1 cellular context compared by ENCODE assay signal in the genomic region with DNA sequence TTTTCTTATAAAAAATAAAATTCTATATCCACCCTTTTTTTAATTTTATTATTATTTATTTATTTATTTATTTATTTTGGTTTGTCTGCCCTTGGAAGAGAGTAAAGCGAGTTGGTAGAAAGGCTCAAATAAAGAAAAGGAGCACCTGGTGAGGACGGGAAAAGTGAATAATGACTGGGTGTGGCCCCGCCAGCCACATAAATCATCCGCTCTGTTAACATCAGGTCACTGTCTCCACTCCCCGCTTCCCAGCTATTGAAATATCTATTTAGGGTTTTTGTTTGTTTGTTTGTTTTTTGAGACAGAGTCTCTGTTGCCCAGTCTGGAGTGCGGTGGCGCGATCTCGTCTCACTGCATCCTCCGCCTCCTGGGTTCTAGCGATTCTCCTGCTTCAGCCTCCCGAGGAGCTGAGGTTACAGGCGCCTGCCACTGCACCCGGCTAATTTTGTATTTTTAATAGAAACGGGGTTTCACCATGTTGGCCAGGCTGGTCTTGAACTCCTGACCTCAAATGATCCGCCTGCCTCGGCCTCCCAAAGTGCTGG.
TF ChIP-seq lines count a peak whose summit lies in the region.

No MANE protein-coding gene starts in this region.

TF ChIP-seq in H1, 55 proteins besides CTCF, POLR2A, EP300 and RAD21:
- TF ChIP-seq JUN (IDR thresholded peaks at IDR 0.05; ENCODE audit: low read depth, low read length): no peak
- TF ChIP-seq TEAD4 (IDR thresholded peaks at IDR 0.05; ENCODE audit: low read depth, low read length): no peak
- no peak for TF ChIP-seq FOSL1 (IDR thresholded peaks at IDR 0.05; ENCODE audit: insufficient read depth, low read depth, low read length)
- no peak for TF ChIP-seq RFX5 (IDR thresholded peaks at IDR 0.05; ENCODE audit: borderline replicate concordance, low read depth, low read length)
- no peak for TF ChIP-seq TAF1 (IDR thresholded peaks at IDR 0.05; ENCODE audit: low read depth, low read length)
- TF ChIP-seq ASH2L (IDR thresholded peaks at IDR 0.05; ENCODE audit: low read length): no peak
- TF ChIP-seq, protein P1, sequence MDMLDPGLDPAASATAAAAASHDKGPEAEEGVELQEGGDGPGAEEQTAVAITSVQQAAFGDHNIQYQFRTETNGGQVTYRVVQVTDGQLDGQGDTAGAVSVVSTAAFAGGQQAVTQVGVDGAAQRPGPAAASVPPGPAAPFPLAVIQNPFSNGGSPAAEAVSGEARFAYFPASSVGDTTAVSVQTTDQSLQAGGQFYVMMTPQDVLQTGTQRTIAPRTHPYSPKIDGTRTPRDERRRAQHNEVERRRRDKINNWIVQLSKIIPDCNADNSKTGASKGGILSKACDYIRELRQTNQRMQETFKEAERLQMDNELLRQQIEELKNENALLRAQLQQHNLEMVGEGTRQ (IDR thresholded peaks at IDR 0.05; ENCODE audit: low read length): no peak
- no peak for TF ChIP-seq CTBP2 (IDR thresholded peaks at IDR 0.05; ENCODE audit: borderline replicate concordance, insufficient read depth, insufficient read length, low read length)
- TF ChIP-seq SP1 (IDR thresholded peaks at IDR 0.05; ENCODE audit: low read depth, low read length): no peak
- no peak for TF ChIP-seq CREB1 (IDR thresholded peaks at IDR 0.05)
- TF ChIP-seq SUZ12 (IDR thresholded peaks at IDR 0.05; ENCODE audit: low read length): no peak
- no peak for TF ChIP-seq ZNF274 (IDR thresholded peaks at IDR 0.05; ENCODE audit: borderline replicate concordance, extremely low read depth, low read length)
- no peak for TF ChIP-seq JUND (IDR thresholded peaks at IDR 0.05; ENCODE audit: low read length)
- no peak for TF ChIP-seq NANOG (IDR thresholded peaks at IDR 0.05; ENCODE audit: insufficient read depth, low read depth, low read length, poor library complexity, severe bottlenecking)
- no peak for TF ChIP-seq BRCA1 (IDR thresholded peaks at IDR 0.05; ENCODE audit: low read depth, low read length)
- TF ChIP-seq, protein P2, sequence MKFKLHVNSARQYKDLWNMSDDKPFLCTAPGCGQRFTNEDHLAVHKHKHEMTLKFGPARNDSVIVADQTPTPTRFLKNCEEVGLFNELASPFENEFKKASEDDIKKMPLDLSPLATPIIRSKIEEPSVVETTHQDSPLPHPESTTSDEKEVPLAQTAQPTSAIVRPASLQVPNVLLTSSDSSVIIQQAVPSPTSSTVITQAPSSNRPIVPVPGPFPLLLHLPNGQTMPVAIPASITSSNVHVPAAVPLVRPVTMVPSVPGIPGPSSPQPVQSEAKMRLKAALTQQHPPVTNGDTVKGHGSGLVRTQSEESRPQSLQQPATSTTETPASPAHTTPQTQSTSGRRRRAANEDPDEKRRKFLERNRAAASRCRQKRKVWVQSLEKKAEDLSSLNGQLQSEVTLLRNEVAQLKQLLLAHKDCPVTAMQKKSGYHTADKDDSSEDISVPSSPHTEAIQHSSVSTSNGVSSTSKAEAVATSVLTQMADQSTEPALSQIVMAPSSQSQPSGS (IDR thresholded peaks at IDR 0.05; ENCODE audit: low read length): no peak
